ENCODE assay signal across 11 cellular contexts in genomic region chr3:193865339-193865738, GRCh38.
DNase-seq lines count a peak whose midpoint lies in the region; ATAC-seq and TF ChIP-seq lines count a peak whose summit lies in the region.
"Had no signal": no experiment of that assay in that cellular context is flagged by ENCODE, and none has a peak within 500 bp of the region (broad histone marks: within the 10 kb centered on the region; RNA-seq: fewer than 3 reads in every experiment).

No MANE protein-coding gene starts in this region.

- H3K9me3 ChIP-seq in tibial artery: no peaks in the 10 kb centered on the region

- ATAC-seq in GM19043 (IDR thresholded peaks at IDR 0.05; ENCODE audit: low read depth, unreplicated experiment) (peak; percentile 83), HG02588 (IDR thresholded peaks at IDR 0.05; ENCODE audit: unreplicated experiment) (peak; percentile 81), HG03439 (IDR thresholded peaks at IDR 0.05; ENCODE audit: unreplicated experiment) (peak; percentile 86), naive B cell (ENCODE audit: low read depth in 2 of 2) (peak; percentile 69 to 73)

- peaks cover 0 to 11% (median 8%) of the 10 kb centered on the region in 3 donors for H3K27me3 Mint-ChIP-seq in naive B cell

- intact Hi-C loops in tibial artery (cut with DNase I; ENCODE audit: low total_unique reads): no loop called here

- TF ChIP-seq CTCF in tibial artery (IDR thresholded peaks at IDR 0.05): no peak

- peaks cover 0 to 10% of the 10 kb centered on the region in 2 donors for H3K36me3 Mint-ChIP-seq in naive B cell

- H3K4me1 ChIP-seq in tibial artery: peaks cover 0 to 19% (median 6%) of the 10 kb centered on the region in 4 donors

- peak overlapping the region; percentile 36 to 79 (median 62) for H3K4me3 Mint-ChIP-seq in naive B cell

- H3K9me3 Mint-ChIP-seq in naive B cell: peaks cover 0 to 4% (median 0%) of the 10 kb centered on the region in 7 donors

- H3K27ac ChIP-seq in tibial artery: no peak overlapping the region
- H3K27ac ChIP-seq: HL-60 had no signal

- peak; percentile 32 for DNase-seq in naive B cell
- no peak for DNase-seq in T1000 (lab: John Stamatoyannopoulos, UW)
- DNase-seq in tibial artery: no peak
- DNase-seq in COR-L47 (lab: John Stamatoyannopoulos, UW): no peak
- DNase-seq in central memory CD4-positive, alpha-beta T cell: no peak
- DNase-seq: activated CD8-positive, alpha-beta memory T cell treated with anti-CD3 and anti-CD28 coated beads, Interleukin-2, amount 50 U/mL, for 4 hours; NCI-H1930 had no signal

- H3K27me3 ChIP-seq in tibial artery: peaks cover 0 to 13% of the 10 kb centered on the region in 2 donors

- H3K4me3 ChIP-seq in tibial artery: no peak overlapping the region

- H3K27ac Mint-ChIP-seq in naive B cell: peak overlapping the region in 3 of 6 donors; percentile 44 to 87 (median 48)

- peaks cover 51 to 61% (median 54%) of the 10 kb centered on the region in 3 donors for H3K4me1 Mint-ChIP-seq in naive B cell

- no peaks in the 10 kb centered on the region for H3K36me3 ChIP-seq in tibial artery
